ENCODE assay signal across 1 cellular context in genomic region chr12:70052931-70053497, GRCh38.
TF ChIP-seq lines count a peak whose summit lies in the region.

No MANE protein-coding gene starts in this region.

TF ChIP-seq in HepG2, 621 proteins besides CTCF, POLR2A, EP300 and RAD21 (continued from another document and continues in another):
- TF ChIP-seq CEBPZ (IDR thresholded peaks at IDR 0.05; ENCODE audit: low read length) (no peak), SNRNP70 (IDR thresholded peaks at IDR 0.05; ENCODE audit: low read depth, low read length) (no peak), FOSL2 (CRISPR knock-in tag; IDR thresholded peaks at IDR 0.05) (peak; percentile 100), NFIB (CRISPR knock-in tag; IDR thresholded peaks at IDR 0.05; ENCODE audit: borderline replicate concordance) (no peak), ZFP36L2 (CRISPR knock-in tag; IDR thresholded peaks at IDR 0.05) (no peak), CREB1 (IDR thresholded peaks at IDR 0.05) (0 out of 2 replicates have a peak, but pooled peaks have one; percentile 18), CREB1 (CRISPR knock-in tag; IDR thresholded peaks at IDR 0.05) (peak; percentile 17; the same call in 1 of the 2 replicates), ZBTB3 (CRISPR knock-in tag; IDR thresholded peaks at IDR 0.05; ENCODE audit: borderline replicate concordance, low read depth) (no peak), NR2F6 (IDR thresholded peaks at IDR 0.05) (0 out of 2 replicates have a peak, but pooled peaks have one; percentile 36), NR2F6 (CRISPR knock-in tag; IDR thresholded peaks at IDR 0.05) (peak; percentile 28; the same call in 1 of the 2 replicates), SOX13 (IDR thresholded peaks at IDR 0.05) (peak; percentile 78), SOX13 (CRISPR knock-in tag; conservative IDR thresholded peaks at IDR 0.05 in 1 of 2, IDR thresholded peaks at IDR 0.05 in 1 of 2) (peak in 1 of 2 experiments; percentile 88; a peak in 2 of 4 replicates), RARA (CRISPR knock-in tag; IDR thresholded peaks at IDR 0.05) (0 out of 2 replicates have a peak, but pooled peaks have one; percentile 38), CCDC6 (CRISPR knock-in tag; IDR thresholded peaks at IDR 0.05) (no peak), SALL1 (CRISPR knock-in tag; IDR thresholded peaks at IDR 0.05) (peak; percentile 44; the same call in 1 of the 2 replicates), THAP11 (CRISPR knock-in tag; IDR thresholded peaks at IDR 0.05) (peak; percentile 48; the same call in 1 of the 2 replicates), BRF2 (CRISPR knock-in tag; IDR thresholded peaks at IDR 0.05) (no peak), MXI1 (IDR thresholded peaks at IDR 0.05; ENCODE audit: borderline replicate concordance, low read depth, low read length) (no peak), LCORL (IDR thresholded peaks at IDR 0.05) (no peak), LCORL (CRISPR knock-in tag; IDR thresholded peaks at IDR 0.05) (peak; percentile 80), SOX5 (CRISPR knock-in tag; IDR thresholded peaks at IDR 0.05; ENCODE audit: borderline replicate concordance) (peak; percentile 85), MED1 (CRISPR knock-in tag; IDR thresholded peaks at IDR 0.05) (0 out of 2 replicates have a peak, but pooled peaks have one; percentile 32), HNF1B (CRISPR knock-in tag; IDR thresholded peaks at IDR 0.05) (0 out of 2 replicates have a peak, but pooled peaks have one; percentile 30), SMARCC2 (IDR thresholded peaks at IDR 0.05) (0 out of 2 replicates have a peak, but pooled peaks have one; percentile 26), FOXP1 (IDR thresholded peaks at IDR 0.05) (no peak), FOXP1 (CRISPR knock-in tag; IDR thresholded peaks at IDR 0.05) (0 out of 2 replicates have a peak, but pooled peaks have one; percentile 11), TRIM24 (CRISPR knock-in tag; IDR thresholded peaks at IDR 0.05) (peak; percentile 90), ZNF432 (CRISPR knock-in tag; IDR thresholded peaks at IDR 0.05; ENCODE audit: borderline replicate concordance) (no peak), ARHGAP35 (CRISPR knock-in tag; IDR thresholded peaks at IDR 0.05; ENCODE audit: borderline replicate concordance) (no peak), FOXC1 (CRISPR knock-in tag; IDR thresholded peaks at IDR 0.05; ENCODE audit: borderline replicate concordance) (no peak), HOXA3 (CRISPR knock-in tag; IDR thresholded peaks at IDR 0.05) (0 out of 2 replicates have a peak, but pooled peaks have one; percentile 45), ATF7 (IDR thresholded peaks at IDR 0.05) (peak; percentile 77), ATF7 (CRISPR knock-in tag; IDR thresholded peaks at IDR 0.05) (peak; percentile 76; the same call in 1 of the 2 replicates), MED13 (CRISPR knock-in tag; IDR thresholded peaks at IDR 0.05) (no peak), ZMYM4 (CRISPR knock-in tag; IDR thresholded peaks at IDR 0.05) (peak; percentile 45; the same call in 1 of the 2 replicates), XRCC5 (optimal IDR thresholded peaks at IDR 0.05; ENCODE audit: low read length) (peak; percentile 23), ZNF331 (CRISPR knock-in tag; IDR thresholded peaks at IDR 0.05) (peak; percentile 65; the same call in 1 of the 2 replicates)
- TF ChIP-seq, protein P1, sequence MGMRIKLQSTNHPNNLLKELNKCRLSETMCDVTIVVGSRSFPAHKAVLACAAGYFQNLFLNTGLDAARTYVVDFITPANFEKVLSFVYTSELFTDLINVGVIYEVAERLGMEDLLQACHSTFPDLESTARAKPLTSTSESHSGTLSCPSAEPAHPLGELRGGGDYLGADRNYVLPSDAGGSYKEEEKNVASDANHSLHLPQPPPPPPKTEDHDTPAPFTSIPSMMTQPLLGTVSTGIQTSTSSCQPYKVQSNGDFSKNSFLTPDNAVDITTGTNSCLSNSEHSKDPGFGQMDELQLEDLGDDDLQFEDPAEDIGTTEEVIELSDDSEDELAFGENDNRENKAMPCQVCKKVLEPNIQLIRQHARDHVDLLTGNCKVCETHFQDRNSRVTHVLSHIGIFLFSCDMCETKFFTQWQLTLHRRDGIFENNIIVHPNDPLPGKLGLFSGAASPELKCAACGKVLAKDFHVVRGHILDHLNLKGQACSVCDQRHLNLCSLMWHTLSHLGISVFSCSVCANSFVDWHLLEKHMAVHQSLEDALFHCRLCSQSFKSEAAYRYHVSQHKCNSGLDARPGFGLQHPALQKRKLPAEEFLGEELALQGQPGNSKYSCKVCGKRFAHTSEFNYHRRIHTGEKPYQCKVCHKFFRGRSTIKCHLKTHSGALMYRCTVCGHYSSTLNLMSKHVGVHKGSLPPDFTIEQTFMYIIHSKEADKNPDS (CRISPR knock-in tag; IDR thresholded peaks at IDR 0.05) = peak; percentile 96
- TF ChIP-seq, protein P2, sequence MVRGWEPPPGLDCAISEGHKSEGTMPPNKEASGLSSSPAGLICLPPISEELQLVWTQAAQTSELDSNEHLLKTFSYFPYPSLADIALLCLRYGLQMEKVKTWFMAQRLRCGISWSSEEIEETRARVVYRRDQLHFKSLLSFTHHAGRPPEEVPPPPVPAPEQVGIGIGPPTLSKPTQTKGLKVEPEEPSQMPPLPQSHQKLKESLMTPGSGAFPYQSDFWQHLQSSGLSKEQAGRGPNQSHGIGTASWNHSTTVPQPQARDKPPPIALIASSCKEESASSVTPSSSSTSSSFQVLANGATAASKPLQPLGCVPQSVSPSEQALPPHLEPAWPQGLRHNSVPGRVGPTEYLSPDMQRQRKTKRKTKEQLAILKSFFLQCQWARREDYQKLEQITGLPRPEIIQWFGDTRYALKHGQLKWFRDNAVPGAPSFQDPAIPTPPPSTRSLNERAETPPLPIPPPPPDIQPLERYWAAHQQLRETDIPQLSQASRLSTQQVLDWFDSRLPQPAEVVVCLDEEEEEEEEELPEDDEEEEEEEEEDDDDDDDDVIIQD (CRISPR knock-in tag; IDR thresholded peaks at IDR 0.05; ENCODE audit: low read depth) = peak; percentile 24; the same call in 1 of the 2 replicates
- TF ChIP-seq, protein P3, sequence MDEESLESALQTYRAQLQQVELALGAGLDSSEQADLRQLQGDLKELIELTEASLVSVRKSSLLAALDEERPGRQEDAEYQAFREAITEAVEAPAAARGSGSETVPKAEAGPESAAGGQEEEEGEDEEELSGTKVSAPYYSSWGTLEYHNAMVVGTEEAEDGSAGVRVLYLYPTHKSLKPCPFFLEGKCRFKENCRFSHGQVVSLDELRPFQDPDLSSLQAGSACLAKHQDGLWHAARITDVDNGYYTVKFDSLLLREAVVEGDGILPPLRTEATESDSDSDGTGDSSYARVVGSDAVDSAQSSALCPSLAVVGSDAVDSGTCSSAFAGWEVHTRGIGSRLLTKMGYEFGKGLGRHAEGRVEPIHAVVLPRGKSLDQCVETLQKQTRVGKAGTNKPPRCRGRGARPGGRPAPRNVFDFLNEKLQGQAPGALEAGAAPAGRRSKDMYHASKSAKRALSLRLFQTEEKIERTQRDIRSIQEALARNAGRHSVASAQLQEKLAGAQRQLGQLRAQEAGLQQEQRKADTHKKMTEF (CRISPR knock-in tag; IDR thresholded peaks at IDR 0.05) = peak; percentile 58; the same call in 1 of the 2 replicates
- TF ChIP-seq, protein P4, sequence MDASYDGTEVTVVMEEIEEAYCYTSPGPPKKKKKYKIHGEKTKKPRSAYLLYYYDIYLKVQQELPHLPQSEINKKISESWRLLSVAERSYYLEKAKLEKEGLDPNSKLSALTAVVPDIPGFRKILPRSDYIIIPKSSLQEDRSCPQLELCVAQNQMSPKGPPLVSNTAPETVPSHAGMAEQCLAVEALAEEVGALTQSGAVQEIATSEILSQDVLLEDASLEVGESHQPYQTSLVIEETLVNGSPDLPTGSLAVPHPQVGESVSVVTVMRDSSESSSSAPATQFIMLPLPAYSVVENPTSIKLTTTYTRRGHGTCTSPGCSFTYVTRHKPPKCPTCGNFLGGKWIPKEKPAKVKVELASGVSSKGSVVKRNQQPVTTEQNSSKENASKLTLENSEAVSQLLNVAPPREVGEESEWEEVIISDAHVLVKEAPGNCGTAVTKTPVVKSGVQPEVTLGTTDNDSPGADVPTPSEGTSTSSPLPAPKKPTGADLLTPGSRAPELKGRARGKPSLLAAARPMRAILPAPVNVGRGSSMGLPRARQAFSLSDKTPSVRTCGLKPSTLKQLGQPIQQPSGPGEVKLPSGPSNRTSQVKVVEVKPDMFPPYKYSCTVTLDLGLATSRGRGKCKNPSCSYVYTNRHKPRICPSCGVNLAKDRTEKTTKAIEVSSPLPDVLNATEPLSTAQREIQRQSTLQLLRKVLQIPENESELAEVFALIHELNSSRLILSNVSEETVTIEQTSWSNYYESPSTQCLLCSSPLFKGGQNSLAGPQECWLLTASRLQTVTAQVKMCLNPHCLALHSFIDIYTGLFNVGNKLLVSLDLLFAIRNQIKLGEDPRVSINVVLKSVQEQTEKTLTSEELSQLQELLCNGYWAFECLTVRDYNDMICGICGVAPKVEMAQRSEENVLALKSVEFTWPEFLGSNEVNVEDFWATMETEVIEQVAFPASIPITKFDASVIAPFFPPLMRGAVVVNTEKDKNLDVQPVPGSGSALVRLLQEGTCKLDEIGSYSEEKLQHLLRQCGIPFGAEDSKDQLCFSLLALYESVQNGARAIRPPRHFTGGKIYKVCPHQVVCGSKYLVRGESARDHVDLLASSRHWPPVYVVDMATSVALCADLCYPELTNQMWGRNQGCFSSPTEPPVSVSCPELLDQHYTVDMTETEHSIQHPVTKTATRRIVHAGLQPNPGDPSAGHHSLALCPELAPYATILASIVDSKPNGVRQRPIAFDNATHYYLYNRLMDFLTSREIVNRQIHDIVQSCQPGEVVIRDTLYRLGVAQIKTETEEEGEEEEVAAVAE (CRISPR knock-in tag; IDR thresholded peaks at IDR 0.05; ENCODE audit: borderline replicate concordance) = 0 out of 2 replicates have a peak, but pooled peaks have one; percentile 48
- TF ChIP-seq, protein P5, sequence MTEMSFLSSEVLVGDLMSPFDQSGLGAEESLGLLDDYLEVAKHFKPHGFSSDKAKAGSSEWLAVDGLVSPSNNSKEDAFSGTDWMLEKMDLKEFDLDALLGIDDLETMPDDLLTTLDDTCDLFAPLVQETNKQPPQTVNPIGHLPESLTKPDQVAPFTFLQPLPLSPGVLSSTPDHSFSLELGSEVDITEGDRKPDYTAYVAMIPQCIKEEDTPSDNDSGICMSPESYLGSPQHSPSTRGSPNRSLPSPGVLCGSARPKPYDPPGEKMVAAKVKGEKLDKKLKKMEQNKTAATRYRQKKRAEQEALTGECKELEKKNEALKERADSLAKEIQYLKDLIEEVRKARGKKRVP (CRISPR knock-in tag; IDR thresholded peaks at IDR 0.05) = peak in 1 of 2 experiments; percentile 91; a peak in 2 of 4 replicates
- TF ChIP-seq, protein P6, sequence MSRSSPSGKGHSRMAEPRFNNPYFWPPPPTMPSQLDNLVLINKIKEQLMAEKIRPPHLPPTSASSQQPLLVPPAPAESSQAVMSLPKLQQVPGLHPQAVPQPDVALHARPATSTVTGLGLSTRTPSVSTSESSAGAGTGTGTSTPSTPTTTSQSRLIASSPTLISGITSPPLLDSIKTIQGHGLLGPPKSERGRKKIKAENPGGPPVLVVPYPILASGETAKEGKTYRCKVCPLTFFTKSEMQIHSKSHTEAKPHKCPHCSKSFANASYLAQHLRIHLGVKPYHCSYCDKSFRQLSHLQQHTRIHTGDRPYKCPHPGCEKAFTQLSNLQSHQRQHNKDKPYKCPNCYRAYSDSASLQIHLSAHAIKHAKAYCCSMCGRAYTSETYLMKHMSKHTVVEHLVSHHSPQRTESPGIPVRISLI (CRISPR knock-in tag; IDR thresholded peaks at IDR 0.05; ENCODE audit: borderline replicate concordance) = peak; percentile 80; the same call in 1 of the 2 replicates
